ENCODE assay signal across 1 cellular context in genomic region chr1:13730751-13731482, GRCh38.
TF ChIP-seq lines count a peak whose summit lies in the region.

No MANE protein-coding gene starts in this region.

TF ChIP-seq in K562, 482 proteins besides CTCF, POLR2A, EP300 and RAD21 (continued from another document and continues in another):
- TF ChIP-seq CHD4 (IDR thresholded peaks at IDR 0.05; ENCODE audit: insufficient read depth, insufficient replicate concordance, low read depth, low read length, poor library complexity, severe bottlenecking) (no peak), GABPB2 (CRISPR knock-in tag; conservative IDR thresholded peaks at IDR 0.05) (no peak), E2F6 (IDR thresholded peaks at IDR 0.05; ENCODE audit: borderline replicate concordance in 1 of 2, extremely low read depth in 1 of 2, insufficient read depth in 1 of 2, insufficient read length in 1 of 2, low read depth in 1 of 2, low read length in 1 of 2, poor library complexity in 1 of 2, severe bottlenecking in 1 of 2) (peak in 1 of 2 experiments; percentile 54), KLF10 (CRISPR knock-in tag; IDR thresholded peaks at IDR 0.05) (no peak), ESRRA (IDR thresholded peaks at IDR 0.05; ENCODE audit: borderline replicate concordance, low read depth) (no peak), SMAD1 (IDR thresholded peaks at IDR 0.05; ENCODE audit: low read depth, low read length, partially characterized antibody) (no peak), JUN (IDR thresholded peaks at IDR 0.05; ENCODE audit: borderline replicate concordance, low read depth, low read length) (no peak), JUN (CRISPR knock-in tag; IDR thresholded peaks at IDR 0.05; ENCODE audit: borderline replicate concordance) (no peak), RB1 (IDR thresholded peaks at IDR 0.05; ENCODE audit: low read depth) (no peak), CHCHD3 (CRISPR knock-in tag; IDR thresholded peaks at IDR 0.05) (no peak), NKRF (IDR thresholded peaks at IDR 0.05; ENCODE audit: borderline replicate concordance) (no peak), ZBTB11 (CRISPR knock-in tag; IDR thresholded peaks at IDR 0.05) (no peak), TGIF2 (CRISPR knock-in tag; IDR thresholded peaks at IDR 0.05) (no peak), CTCFL (IDR thresholded peaks at IDR 0.05; ENCODE audit: borderline replicate concordance, insufficient read depth, low read depth, low read length, poor library complexity, severe bottlenecking) (no peak), NFRKB (IDR thresholded peaks at IDR 0.05; ENCODE audit: low read depth) (no peak), THRB (CRISPR knock-in tag; conservative IDR thresholded peaks at IDR 0.05) (no peak), ZFX (CRISPR knock-in tag; IDR thresholded peaks at IDR 0.05) (no peak), ETV1 (tag; conservative IDR thresholded peaks at IDR 0.05; ENCODE audit: low read depth) (0 out of 2 replicates have a peak, but pooled peaks have one; percentile 16), MGA (IDR thresholded peaks at IDR 0.05) (peak; percentile 54), RBFOX2 (IDR thresholded peaks at IDR 0.05; ENCODE audit: low read depth, low read length) (no peak), USF2 (CRISPR knock-in tag; IDR thresholded peaks at IDR 0.05) (0 out of 2 replicates have a peak, but pooled peaks have one; percentile 6), KDM1A (IDR thresholded peaks at IDR 0.05) (no peak), KHSRP (IDR thresholded peaks at IDR 0.05) (no peak), ZNF717 (CRISPR knock-in tag; IDR thresholded peaks at IDR 0.05) (no peak), ZNF707 (CRISPR knock-in tag; conservative IDR thresholded peaks at IDR 0.05) (no peak), HNRNPH1 (optimal IDR thresholded peaks at IDR 0.05; ENCODE audit: low read depth, low read length) (no peak), ZKSCAN3 (CRISPR knock-in tag; IDR thresholded peaks at IDR 0.05) (no peak), ZBTB49 (CRISPR knock-in tag; IDR thresholded peaks at IDR 0.05; ENCODE audit: borderline replicate concordance) (no peak)
